1 cellular context compared by ENCODE assay signal in genomic region chr9:122526602-122527001, GRCh38.
TF ChIP-seq lines count a peak whose summit lies in the region.

No MANE protein-coding gene starts in this region.

TF ChIP-seq in HepG2, 621 proteins besides CTCF, POLR2A, EP300 and RAD21:
- TF ChIP-seq CREB1 (IDR thresholded peaks at IDR 0.05) (peak; percentile 73), CREB1 (CRISPR knock-in tag; IDR thresholded peaks at IDR 0.05) (no peak), RBM22 (optimal IDR thresholded peaks at IDR 0.05; ENCODE audit: low read length) (no peak)
TF ChIP-seq in HepG2: peak in this region for 1.
